8 cellular contexts compared by ENCODE assay signal in genomic region chr17:48577946-48578615, GRCh38. TPM values are rescaled to one million over a fixed set of nuclear protein-coding genes. Genes with fewer than 3 reads are reported as not detected.
DNase-seq lines count a peak whose midpoint lies in the region; ATAC-seq, FAIRE-seq and TF ChIP-seq lines count a peak whose summit lies in the region.

TSS of gene HOXB4 (minus strand) at chr17:48578350. CDS start at chr17:48578319, 31 bp downstream.

- POLR2A ChIA-PET in Panc1 (lab: Charles Lee) = no interaction called here

- peak within 1 kb of the TSS; percentile 70 to 99 for H3K4me3 ChIP-seq in Panc1 (ENCODE audit: low read depth in 2 of 2, low read length in 2 of 2)

- peaks cover 78% of the 10 kb centered on the region for H3K4me1 ChIP-seq in Panc1 (ENCODE audit: control insufficient read depth, insufficient read depth, low read length)

- in situ Hi-C loops in Panc1 (cut with HindIII; ENCODE audit: low pct_unique_long_range_greater_than_20kb, low sequenced_read_pairs) = no loop called here

- no peak for DNase-seq in Panc1 (ENCODE audit: low read depth, low spot score)
- DNase-seq in activated effector memory CD4-positive, alpha-beta T cell treated with anti-CD3 and anti-CD28 coated beads, Interleukin-2, amount 50 U/mL, for 16 hours = peak; percentile 87
- peak; percentile 83 for DNase-seq in Right ventricle myocardium superior
- DNase-seq in putamen (ENCODE audit: low spot score) = peak; percentile 2
- DNase-seq in KG1 (lab: John Stamatoyannopoulos, UW) = no peak
- DNase-seq in cerebellum (ENCODE audit: low spot score) = no peak

- no peaks in the 10 kb centered on the region for H3K27me3 ChIP-seq in Panc1 (ENCODE audit: control insufficient read depth, insufficient read depth, low read length)

- H3K27ac ChIP-seq in Panc1 (ENCODE audit: low read length) = peak within 1 kb of the TSS; percentile 99

- CTCF ChIA-PET in Panc1 (lab: Charles Lee) = no interaction called here

- no peaks in the 10 kb centered on the region for H3K9me3 ChIP-seq in Panc1 (ENCODE audit: control insufficient read depth, insufficient read depth, low read depth, low read length)

- ATAC-seq in HG02798 (IDR thresholded peaks at IDR 0.05; ENCODE audit: poor library complexity, unreplicated experiment) (peak; percentile 68), Panc1 (peak; percentile 27), Right ventricle myocardium superior (ENCODE audit: poor library complexity) (peak; percentile 73)

- no TSS peak for BruUV-seq in Panc1 (replicated peaks; lab: Mats Ljungman, UMichigan)

- intact Hi-C loops in Panc1 (cut with micrococcal nuclease; ENCODE audit: unreplicated experiment) (no loop called here), Right ventricle myocardium superior (cut with DNase I) (no loop called here)

- TF ChIP-seq CTCF in Panc1 (IDR thresholded peaks at IDR 0.05) = no peak

- peaks cover 12% of the 10 kb centered on the region for H3K36me3 ChIP-seq in Panc1 (ENCODE audit: control insufficient read depth, insufficient read depth, low read length)

- FAIRE-seq in G401.6 (lab: Jason Lieb, UNC) = peak; percentile 74

RNA-seq across cellular contexts. Expression of gene HOXB4, which starts in this region (rescaled TPM):
- total RNA-seq in Panc1 (2021; ENCODE audit: unreplicated experiment) (27.9 TPM), Right ventricle myocardium superior (0.75 TPM), cerebellum (0.09 TPM)
- polyA plus RNA-seq in Panc1 (2012; ENCODE audit: insufficient read length) = 19.4 TPM

Comparison
In these comparisons a context has a peak if more than half of its experiments do, and no peak if none do; other contexts are left out.
1. RNA of gene HOXB4 (total RNA-seq): 27.9 TPM in Panc1 (single experiment); 0.75 TPM in Right ventricle myocardium superior (single experiment) and 0.09 TPM in cerebellum (single experiment); every median in the first group is over 10 times any median in the second.
2. Peak in DNase-seq and ATAC-seq in Right ventricle myocardium superior; RNA of the gene not detected or under 1 TPM.
3. DNase-seq: peak in activated effector memory CD4-positive, alpha-beta T cell treated with anti-CD3 and anti-CD28 coated beads, Interleukin-2, amount 50 U/mL, for 16 hours (single experiment) and putamen (single experiment); none in Panc1 (single experiment), KG1 (single experiment) and cerebellum (single experiment).
4. Peak in every context shown above with its lines, with median percentiles within 50 percentile points of each other: ATAC-seq.